In the genomic region with DNA sequence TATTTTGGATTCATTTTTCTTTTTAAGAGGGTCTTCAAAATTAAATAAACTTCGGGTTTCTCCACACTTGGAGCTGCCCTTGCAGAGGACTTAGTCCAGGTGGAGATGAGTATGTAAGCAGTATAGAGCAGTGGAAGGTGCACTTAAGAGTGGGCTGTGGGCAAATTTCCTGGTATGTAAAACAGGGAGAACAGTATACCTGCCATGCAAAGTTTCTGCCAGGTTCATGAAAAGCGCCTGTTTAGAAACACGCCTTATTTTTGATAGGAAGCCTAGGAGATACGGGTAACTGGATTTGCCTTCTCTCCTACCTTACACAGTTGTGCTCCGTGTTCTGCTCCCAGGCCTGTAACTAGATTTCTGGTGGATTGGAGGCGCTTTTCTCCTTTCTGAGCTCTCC, we compare ENCODE assay signal across 8 cellular contexts. TPM values are rescaled to one million over a fixed set of nuclear protein-coding genes. Genes with fewer than 3 reads are reported as not detected.
DNase-seq lines count a peak whose midpoint lies in the region; ATAC-seq and TF ChIP-seq lines count a peak whose summit lies in the region.

No MANE protein-coding gene starts in this region.

- H3K27me3 ChIP-seq in PC-9 (ENCODE audit: insufficient read depth, low read depth) (no peaks in the 10 kb centered on the region), esophagus (ENCODE audit: control insufficient read depth in 1 of 2, insufficient read depth in 2 of 2, low read length in 2 of 2) (no peaks in the 10 kb centered on the region)

- H3K4me2 ChIP-seq in PC-9: peak overlapping the region; percentile 92

- H3K36me3 ChIP-seq in ES-I3 (ENCODE audit: insufficient read depth, low read length) (peaks cover 14% of the 10 kb centered on the region), PC-9 (ENCODE audit: low read depth) (peaks cover 29% of the 10 kb centered on the region), esophagus (ENCODE audit: control insufficient read depth in 2 of 2, insufficient read depth in 2 of 2, low read length in 1 of 2) (peaks cover 6 to 9% of the 10 kb centered on the region in 2 donors)

- no peaks in the 10 kb centered on the region for H3K9me2 ChIP-seq in PC-9 (ENCODE audit: insufficient read depth)

- peak overlapping the region; percentile 100 for H3K4me3 Mint-ChIP-seq in progenitor cell of endocrine pancreas (ENCODE audit: low read depth)

- H2AFZ ChIP-seq in PC-9: no peak overlapping the region

- ATAC-seq in HG02623 (IDR thresholded peaks at IDR 0.05; ENCODE audit: unreplicated experiment): no peak

- H4K20me1 ChIP-seq in PC-9 (ENCODE audit: insufficient read depth): peaks cover 45% of the 10 kb centered on the region

- CTCF ChIA-PET in PC-9 (lab: Charles Lee): interaction anchor here (0.6 to 1.7 kb wide), 5 partner anchors 69 to 424 kb away, joined by 3 to 13 read pairs (median 7); no protein-coding TSS in a partner anchor

- no peaks in the 10 kb centered on the region for H3K27me3 Mint-ChIP-seq in progenitor cell of endocrine pancreas

- no peak for TF ChIP-seq CTCF in PC-9 (conservative IDR thresholded peaks at IDR 0.05)
- TF ChIP-seq CTCF in progenitor cell of endocrine pancreas (IDR thresholded peaks at IDR 0.05; ENCODE audit: unreplicated experiment): no peak

- H3K4me3 ChIP-seq in PC-9 (peak overlapping the region; percentile 86), esophagus (ENCODE audit: low read depth in 1 of 2, low read length in 2 of 2) (peak overlapping the region; percentile 29 to 82)

- peaks cover 25% of the 10 kb centered on the region for H3K4me1 Mint-ChIP-seq in progenitor cell of endocrine pancreas (ENCODE audit: low read depth)

- H3K9me3 Mint-ChIP-seq in progenitor cell of endocrine pancreas (ENCODE audit: low read depth): no peaks in the 10 kb centered on the region

- H3K4me1 ChIP-seq in ES-I3 (ENCODE audit: insufficient read depth, low read length): peaks cover 12% of the 10 kb centered on the region
- peaks cover 25% of the 10 kb centered on the region for H3K4me1 ChIP-seq in PC-9 (replicated peaks; ENCODE audit: insufficient read depth)
- no peaks in the 10 kb centered on the region for H3K4me1 ChIP-seq in esophagus (ENCODE audit: control insufficient read depth in 2 of 2, insufficient read depth in 2 of 2, low read length in 1 of 2)

- peak overlapping the region; percentile 99 for H3K27ac Mint-ChIP-seq in progenitor cell of endocrine pancreas

- POLR2A ChIA-PET in PC-9 (lab: Charles Lee; ENCODE audit: unreplicated experiment): interaction anchor here (0.6 to 2.9 kb wide), 5 partner anchors 15 to 430 kb away, joined by 3 to 18 read pairs (median 6); no protein-coding TSS in a partner anchor

- peaks cover 50% of the 10 kb centered on the region for H3K79me2 ChIP-seq in PC-9 (ENCODE audit: low read depth)

- H3K9me3 ChIP-seq in ES-I3 (ENCODE audit: control insufficient read depth, insufficient read depth, low read length) (no peaks in the 10 kb centered on the region), PC-9 (ENCODE audit: insufficient read depth, low read depth) (no peaks in the 10 kb centered on the region), esophagus (ENCODE audit: control insufficient read depth in 2 of 2, insufficient read depth in 1 of 2, low read depth in 1 of 2, low read length in 1 of 2) (no peaks in the 10 kb centered on the region)

- peaks cover 29% of the 10 kb centered on the region; the same call in 1 of the 2 replicates for H3F3A ChIP-seq in PC-9 (ENCODE audit: insufficient read depth, low read depth)

- no peak overlapping the region for H3K27ac ChIP-seq in PC-9
- peak overlapping the region; percentile 3 to 53 for H3K27ac ChIP-seq in esophagus (ENCODE audit: low read depth in 2 of 2, low read length in 1 of 2)

- DNase-seq in PC-9: no peak
- DNase-seq in progenitor cell of endocrine pancreas (ENCODE audit: low spot score, unreplicated experiment): no peak
- no peak for DNase-seq in NOMO-1 treated with dmso at 0.1 percent for 144 hours (lab: John Stamatoyannopoulos, UW; ENCODE audit: unreplicated experiment)
- DNase-seq in NCI-H2081 treated with DMSO at 0.1 percent for 48 hours (lab: John Stamatoyannopoulos, UW): no peak
- no peak for DNase-seq in NCI-H446 treated with DMSO at 0.1 percent for 48 hours (lab: John Stamatoyannopoulos, UW)

- H3K36me3 Mint-ChIP-seq in progenitor cell of endocrine pancreas (ENCODE audit: insufficient read depth): peaks cover 18% of the 10 kb centered on the region

- BruUV-seq in PC-9 (replicated peaks; lab: Mats Ljungman, UMichigan): TSS peak; percentile 46

- intact Hi-C loops in PC-9 (cut with micrococcal nuclease; ENCODE audit: unreplicated experiment): loop anchor here (2.0 kb wide), 1 partner anchor 68 kb away; no protein-coding TSS in a partner anchor

- peak overlapping the region; percentile 86 for H3K9ac ChIP-seq in ES-I3 (ENCODE audit: low read depth, low read length)

- WGBS in esophagus, 2 donors: 26 to 34% methylated on average over 6 of the region's 6 CpGs

RNA-seq across cellular contexts. Expression of a gene that starts 1.2 kb away (rescaled TPM):
- total RNA-seq in PC-9 (2021) (76.3 and 86.0 TPM in 2 replicates), progenitor cell of endocrine pancreas (110 TPM in 2 replicates)
- 1 to 10 TPM; 9.0 to 9.6 TPM for polyA plus RNA-seq in esophagus

RNA-seq across cellular contexts. Expression of a gene that starts 56.1 kb away (rescaled TPM):
- total RNA-seq in PC-9 (2021) (19.3 and 22.4 TPM in 2 replicates), progenitor cell of endocrine pancreas (14.6 and 14.9 TPM in 2 replicates)
- polyA plus RNA-seq in esophagus: 1 to 10 TPM; 3.6 to 4.5 TPM
